ENCODE assay signal across 7 cellular contexts in the genomic region with DNA sequence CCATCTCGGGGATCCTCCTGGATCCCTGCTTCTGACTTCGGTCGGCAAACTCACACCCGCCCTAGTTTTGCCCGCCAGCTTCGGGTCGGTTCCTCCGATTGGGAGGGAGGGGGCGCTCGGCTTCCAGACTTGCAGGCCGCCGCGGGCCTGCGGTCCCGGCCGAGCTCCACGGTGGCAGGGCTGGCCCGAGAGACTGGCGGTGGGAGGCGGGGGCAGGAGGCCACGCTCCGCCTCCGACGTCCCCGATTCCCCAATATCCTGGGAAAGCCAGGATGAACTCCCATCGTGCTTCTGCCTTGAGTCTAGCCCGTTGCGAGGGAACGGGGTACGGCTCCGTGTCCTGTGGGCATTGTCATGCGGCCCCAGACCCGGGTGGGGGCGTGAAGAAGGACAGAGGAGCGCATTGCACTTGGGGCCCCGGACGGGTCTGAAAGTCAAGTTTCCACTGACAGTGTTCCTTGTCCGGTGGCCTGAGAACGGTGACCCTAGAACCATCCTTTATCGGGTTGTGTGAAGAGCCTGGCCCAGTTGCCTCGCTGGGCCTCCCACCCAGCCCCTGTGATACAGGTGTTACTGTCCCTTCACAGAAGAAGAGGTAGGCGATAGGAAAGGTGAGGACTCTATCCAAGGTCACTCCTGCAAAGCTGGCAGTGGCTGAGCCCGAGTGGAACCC. TPM values are rescaled to one million over a fixed set of nuclear protein-coding genes. Genes with fewer than 3 reads are reported as not detected.
DNase-seq lines count a peak whose midpoint lies in the region; ATAC-seq, FAIRE-seq and TF ChIP-seq lines count a peak whose summit lies in the region.

No MANE protein-coding gene starts in this region.

- peak overlapping the region; percentile 65 for H3K4me2 ChIP-seq in astrocyte (ENCODE audit: low read length)

- H3K79me2 ChIP-seq in astrocyte (ENCODE audit: insufficient read depth, low read length): no peaks in the 10 kb centered on the region

- H3K27ac Mint-ChIP-seq in astrocyte (ENCODE audit: unreplicated experiment): no peak overlapping the region

- H3K27me3 Mint-ChIP-seq in astrocyte (ENCODE audit: low read depth, unreplicated experiment): peaks cover 56% of the 10 kb centered on the region

- H3K9me3 Mint-ChIP-seq in astrocyte (ENCODE audit: unreplicated experiment): no peaks in the 10 kb centered on the region

- H3K9ac ChIP-seq in astrocyte (ENCODE audit: low read length) (no peak overlapping the region), rectal smooth muscle tissue (ENCODE audit: low read length) (no peak overlapping the region)

- no peak for ATAC-seq in GM21367 (IDR thresholded peaks at IDR 0.05; ENCODE audit: unreplicated experiment)

- H3K9me3 ChIP-seq in astrocyte (ENCODE audit: insufficient read depth, low read depth, low read length): no peaks in the 10 kb centered on the region

- H3K36me3 Mint-ChIP-seq in astrocyte (ENCODE audit: low read depth, unreplicated experiment): no peaks in the 10 kb centered on the region

- H3K4me1 ChIP-seq in astrocyte (ENCODE audit: insufficient read depth, low read length) (peaks cover 7% of the 10 kb centered on the region), rectal smooth muscle tissue (ENCODE audit: control insufficient read depth, insufficient read depth, low read length) (no peaks in the 10 kb centered on the region)

- H3K4me3 ChIP-seq in astrocyte (ENCODE audit: insufficient read depth, low read depth, low read length): no peak overlapping the region
- peak overlapping the region; percentile 35 for H3K4me3 ChIP-seq in rectal smooth muscle tissue (ENCODE audit: low read length)

- H3K4me1 Mint-ChIP-seq in astrocyte (ENCODE audit: low read depth, unreplicated experiment): peaks cover 3% of the 10 kb centered on the region

- peak; percentile 64 for TF ChIP-seq CTCF in GM13976 (IDR thresholded peaks at IDR 0.05; ENCODE audit: borderline replicate concordance, control extremely low read depth, extremely low read depth, insufficient read depth, missing control alignments)
- TF ChIP-seq CTCF in astrocyte (IDR thresholded peaks at IDR 0.05; ENCODE audit: insufficient read depth, low read depth, low read length): peak; percentile 35

- peaks cover 54% of the 10 kb centered on the region for H3K27me3 ChIP-seq in astrocyte (ENCODE audit: insufficient read depth, low read length)
- peaks cover 42% of the 10 kb centered on the region for H3K27me3 ChIP-seq in rectal smooth muscle tissue (ENCODE audit: control insufficient read depth, insufficient read depth, low read length)

- no peak overlapping the region for H3K27ac ChIP-seq in astrocyte (ENCODE audit: low read depth, low read length)
- H3K27ac ChIP-seq in rectal smooth muscle tissue (ENCODE audit: low read depth, low read length): no peak overlapping the region

- no peaks in the 10 kb centered on the region for H3K36me3 ChIP-seq in astrocyte (ENCODE audit: insufficient read depth, low read length)
- no peaks in the 10 kb centered on the region for H3K36me3 ChIP-seq in rectal smooth muscle tissue (ENCODE audit: control insufficient read depth, insufficient read depth, low read length)

- H2AFZ ChIP-seq in astrocyte (ENCODE audit: low read depth, low read length): peak overlapping the region; percentile 53

- DNase-seq in GM13976 (ENCODE audit: low spot score) (peak; percentile 84), HuH-7 (ENCODE audit: low spot score) (peak; percentile 85), T follicular helper cell (ENCODE audit: low read depth) (peak; percentile 26), astrocyte (ENCODE audit: low read depth) (peak; percentile 35), hepatic stellate cell (ENCODE audit: low spot score) (peak; percentile 91)

- H3K4me3 Mint-ChIP-seq in astrocyte (ENCODE audit: unreplicated experiment): peak overlapping the region; percentile 54

- H4K20me1 ChIP-seq in astrocyte (ENCODE audit: insufficient read depth, low read length): peaks cover 12% of the 10 kb centered on the region

- in situ Hi-C loops in GM13976 (cut with MboI; ENCODE audit: low sequenced_read_pairs, unreplicated experiment): no loop called here

- FAIRE-seq in astrocyte (lab: Jason Lieb, UNC): no peak

RNA-seq across cellular contexts. Expression of a gene that starts 2.4 kb away (rescaled TPM):
- total RNA-seq in astrocyte: 7.1 and 19.8 TPM in 2 replicates

Comparison
In these comparisons a context has a peak if more than half of its experiments do, and no peak if none do; other contexts are left out.
1. DNase-seq: peak in every context shown above with its lines; median percentile 91 in hepatic stellate cell; 85 in HuH-7; 84 in GM13976; 35 in astrocyte; 26 in T follicular helper cell.